Comparison of ENCODE assay signal across 15 cellular contexts in genomic region chr10:113425596-113425995, GRCh38.
DNase-seq lines count a peak whose midpoint lies in the region; TF ChIP-seq lines count a peak whose summit lies in the region.
"Had no signal": no experiment of that assay in that cellular context is flagged by ENCODE, and none has a peak within 500 bp of the region (broad histone marks: within the 10 kb centered on the region; RNA-seq: fewer than 3 reads in every experiment).

No MANE protein-coding gene starts in this region.

- DNase-seq in NCI-H2196 (lab: John Stamatoyannopoulos, UW; ENCODE audit: unreplicated experiment) (peak; percentile 14), NCI-H2196 treated with DMSO at 0.1 percent for 48 hours (lab: John Stamatoyannopoulos, UW; ENCODE audit: unreplicated experiment) (no peak), NCI-H460 (ENCODE audit: extremely low read depth, low read depth) (peak; percentile 14), epithelial cell of esophagus (ENCODE audit: low read depth) (peak; percentile 8), renal cortical epithelial cell (ENCODE audit: low read depth) (peak; percentile 40), foreskin melanocyte (no peak), germinal center (ENCODE audit: low spot score) (no peak), HK-2 (ENCODE audit: unreplicated experiment) (no peak)
- DNase-seq: activated CD4-positive, alpha-beta T cell treated with anti-CD3 and anti-CD28 coated beads for 1 hour; activated CD8-positive, alpha-beta memory T cell treated with anti-CD3 and anti-CD28 coated beads, Interleukin-2, amount 50 U/mL, for 4 hours; CD8-positive, alpha-beta T cell; GDM1; naive thymus-derived CD4-positive, alpha-beta T cell; NCI-H446; upper lobe of left lung had no signal

- TF ChIP-seq CTCF in epithelial cell of esophagus (IDR thresholded peaks at IDR 0.05; ENCODE audit: insufficient read depth, low read depth, low read length, missing control alignments), result no peak

- no peak overlapping the region for H3K4me3 ChIP-seq in epithelial cell of esophagus (ENCODE audit: low read length)
- H3K4me3 ChIP-seq: upper lobe of left lung had no signal

Comparison
In these comparisons a context has a peak if more than half of its experiments do, and no peak if none do; other contexts are left out.
1. DNase-seq: peak in NCI-H2196 (single experiment), NCI-H460 (single experiment), epithelial cell of esophagus (single experiment) and renal cortical epithelial cell (single experiment); none in NCI-H2196 treated with DMSO at 0.1 percent for 48 hours (single experiment), foreskin melanocyte (single experiment), germinal center (single experiment) and HK-2 (single experiment).